15 cellular contexts compared by ENCODE assay signal in genomic region chr4:3636628-3637320, GRCh38.
"Had no signal": no experiment of that assay in that cellular context is flagged by ENCODE, and none has a peak within 500 bp of the region (broad histone marks: within the 10 kb centered on the region; RNA-seq: fewer than 3 reads in every experiment).

No MANE protein-coding gene starts in this region.

- DNase-seq: central memory CD4-positive, alpha-beta T cell; cortex of kidney; effector CD8-positive, alpha-beta T cell; gastrocnemius medialis; left cardiac atrium; left ventricle myocardium inferior; mesenchymal stem cell; stimulated activated CD4-positive, alpha-beta T cell treated with anti-CD3 and anti-CD28 coated beads, Interleukin-2, amount 100 ng/mL, for 24 hours; stimulated activated CD4-positive, alpha-beta T cell treated with anti-CD3 and anti-CD28 coated beads, Interleukin-4, amount 100 ng/mL, for 4 hours; stimulated activated naive CD4-positive, alpha-beta T cell; stomach had no signal

- ATAC-seq: gastrocnemius medialis; left cardiac atrium; natural killer cell treated with Interleukin-12 subunit alpha and Interleukin-12 subunit beta and Interleukin-15 and Interleukin-18, amount 100 ng/mL, for 72 hours had no signal

- H3K36me3 Mint-ChIP-seq: natural killer cell treated with Interleukin-12 subunit alpha and Interleukin-12 subunit beta and Interleukin-15 and Interleukin-18, amount 100 ng/mL, for 72 hours had no signal

- H3K9me3 ChIP-seq: gastrocnemius medialis, left ventricle myocardium inferior, stomach, upper lobe of left lung had no signal

- H3K27ac Mint-ChIP-seq: natural killer cell treated with Interleukin-12 subunit alpha and Interleukin-12 subunit beta and Interleukin-15 and Interleukin-18, amount 100 ng/mL, for 72 hours had no signal

- H3K4me3 ChIP-seq: dorsolateral prefrontal cortex, gastrocnemius medialis, left ventricle myocardium inferior, lung, stomach, upper lobe of left lung had no signal

- H3K4me1 ChIP-seq: gastrocnemius medialis, left ventricle myocardium inferior, stomach, upper lobe of left lung had no signal

- H3K4me3 Mint-ChIP-seq: natural killer cell treated with Interleukin-12 subunit alpha and Interleukin-12 subunit beta and Interleukin-15 and Interleukin-18, amount 100 ng/mL, for 72 hours had no signal

- H3K27me3 ChIP-seq: dorsolateral prefrontal cortex, upper lobe of left lung had no signal

- H3K27ac ChIP-seq: gastrocnemius medialis, left ventricle myocardium inferior, stomach, upper lobe of left lung had no signal

- H3K9me3 Mint-ChIP-seq: natural killer cell treated with Interleukin-12 subunit alpha and Interleukin-12 subunit beta and Interleukin-15 and Interleukin-18, amount 100 ng/mL, for 72 hours had no signal

- H3K36me3 ChIP-seq: gastrocnemius medialis, left ventricle myocardium inferior, stomach, upper lobe of left lung had no signal
